In the genomic region with DNA sequence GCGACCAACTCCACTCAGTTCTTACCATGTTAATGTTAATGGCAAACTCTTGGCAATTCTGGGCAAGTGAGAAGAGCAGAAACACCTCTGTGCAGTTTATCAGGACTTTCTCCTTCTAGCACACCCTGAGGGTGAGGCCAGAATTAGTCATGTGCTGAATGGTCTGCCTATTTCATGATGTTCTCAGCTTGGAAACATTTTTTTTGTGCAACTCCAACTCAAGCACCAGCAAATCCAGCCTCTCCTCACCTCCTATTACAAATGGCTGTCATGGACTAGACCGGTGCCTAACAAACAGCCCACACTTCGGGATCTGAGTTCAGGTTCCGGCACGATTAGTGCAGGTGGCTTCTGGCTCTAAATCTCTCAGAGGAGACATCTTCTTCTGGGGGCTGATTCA, we compare ENCODE assay signal across 11 cellular contexts.
DNase-seq lines count a peak whose midpoint lies in the region; ATAC-seq and TF ChIP-seq lines count a peak whose summit lies in the region.
"Had no signal": no experiment of that assay in that cellular context is flagged by ENCODE, and none has a peak within 500 bp of the region (broad histone marks: within the 10 kb centered on the region; RNA-seq: fewer than 3 reads in every experiment).

No MANE protein-coding gene starts in this region.

- peaks cover 21% of the 10 kb centered on the region for H3K9me3 Mint-ChIP-seq in type B pancreatic cell
- H3K9me3 Mint-ChIP-seq in immature natural killer cell, result peaks cover 0 to 2% (median 0%) of the 10 kb centered on the region in 6 donors

- H3K27me3 Mint-ChIP-seq in type B pancreatic cell, result no peaks in the 10 kb centered on the region
- peaks cover 0 to 3% (median 2%) of the 10 kb centered on the region in 3 donors for H3K27me3 Mint-ChIP-seq in immature natural killer cell (ENCODE audit: low read depth in 3 of 3)

- peaks cover 16% of the 10 kb centered on the region for H3K36me3 Mint-ChIP-seq in type B pancreatic cell
- H3K36me3 Mint-ChIP-seq in immature natural killer cell, result peaks cover 0 to 16% (median 0%) of the 10 kb centered on the region in 3 donors

- peak overlapping the region in 1 of 2 donors; percentile 51 for H3K9ac ChIP-seq in mucosa of rectum (ENCODE audit: low read depth in 1 of 2, low read length in 2 of 2)

- H3K4me3 ChIP-seq in dorsolateral prefrontal cortex (no peak overlapping the region), mucosa of rectum (ENCODE audit: low read length in 2 of 2) (no peak overlapping the region)

- TF ChIP-seq CTCF in dorsolateral prefrontal cortex (IDR thresholded peaks at IDR 0.05 in 54 of 56, conservative IDR thresholded peaks at IDR 0.05 in 2 of 56; ENCODE audit: low read depth in 1 of 56, partially characterized antibody in 56 of 56) (no peak), type B pancreatic cell (conservative IDR thresholded peaks at IDR 0.05) (no peak)

- H3K4me3 Mint-ChIP-seq in type B pancreatic cell, result peak overlapping the region; percentile 20
- no peak overlapping the region for H3K4me3 Mint-ChIP-seq in immature natural killer cell

- ATAC-seq in HG02623 (IDR thresholded peaks at IDR 0.05; ENCODE audit: unreplicated experiment), result no peak

- DNase-seq in NCI-H226 (peak; percentile 92), dorsolateral prefrontal cortex (no peak), type B pancreatic cell (ENCODE audit: extremely low spot score, unreplicated experiment) (no peak), immature natural killer cell (no peak), putamen (ENCODE audit: low spot score) (no peak)
- no peak for DNase-seq in central memory CD4-positive, alpha-beta T cell
- DNase-seq: activated CD4-positive, CD25-positive, alpha-beta regulatory T cell; cerebellar nuclear complex; NCI-H526 had no signal

- H3K4me1 Mint-ChIP-seq in type B pancreatic cell (ENCODE audit: unreplicated experiment) (peaks cover 67% of the 10 kb centered on the region), immature natural killer cell (peaks cover 0 to 1% of the 10 kb centered on the region in 2 donors)

- H3K27ac ChIP-seq in dorsolateral prefrontal cortex (peak overlapping the region in 57 of 59 donors; percentile 4 to 96 (median 83)), mucosa of rectum (ENCODE audit: low read depth in 2 of 2, low read length in 2 of 2) (peak overlapping the region; percentile 80 to 83)

- peak overlapping the region; percentile 98 for H3K27ac Mint-ChIP-seq in type B pancreatic cell
- H3K27ac Mint-ChIP-seq in immature natural killer cell, result no peak overlapping the region

- peaks cover 7 to 11% of the 10 kb centered on the region in 2 donors for H3K4me1 ChIP-seq in mucosa of rectum (ENCODE audit: control insufficient read depth in 2 of 2, insufficient read depth in 2 of 2, low read length in 2 of 2)

- no peaks in the 10 kb centered on the region for H3K9me3 ChIP-seq in mucosa of rectum (ENCODE audit: control insufficient read depth in 2 of 2, low read length in 2 of 2)

- H3K27me3 ChIP-seq in dorsolateral prefrontal cortex, result no peaks in the 10 kb centered on the region
- no peaks in the 10 kb centered on the region for H3K27me3 ChIP-seq in mucosa of rectum (ENCODE audit: control insufficient read depth in 2 of 2, insufficient read depth in 2 of 2, low read length in 2 of 2)

- intact Hi-C loops in dorsolateral prefrontal cortex (cut with DNase I), result no loop called here

- no peaks in the 10 kb centered on the region for H3K36me3 ChIP-seq in mucosa of rectum (ENCODE audit: control insufficient read depth in 2 of 2, insufficient read depth in 2 of 2, low read length in 2 of 2)
